In genomic region chr7:84049034-84049433, GRCh38 we compare ENCODE assay signal across 18 cellular contexts.
DNase-seq lines count a peak whose midpoint lies in the region; ATAC-seq, FAIRE-seq and TF ChIP-seq lines count a peak whose summit lies in the region.
"Had no signal": no experiment of that assay in that cellular context is flagged by ENCODE, and none has a peak within 500 bp of the region (broad histone marks: within the 10 kb centered on the region; RNA-seq: fewer than 3 reads in every experiment).

No MANE protein-coding gene starts in this region.

- CTCF ChIA-PET in HEK293 (lab: Yijun Ruan, JAX) = no interaction called here
- CTCF ChIA-PET in endothelial cell of umbilical vein (lab: Charles Lee) = interaction anchor here (1.0 kb wide), 1 partner anchor 10 kb away, joined by 3 read pairs; no protein-coding TSS in a partner anchor
- CTCF ChIA-PET in CD4-positive, alpha-beta T cell (lab: Charles Lee) = no interaction called here

- H3K4me1 ChIP-seq in HEK293 (ENCODE audit: control insufficient read depth, insufficient read depth, low read length) (no peaks in the 10 kb centered on the region; the same call in 1 of the 2 replicates), RWPE2 (ENCODE audit: insufficient read depth, poor library complexity, severe bottlenecking) (peaks cover 4% of the 10 kb centered on the region), endothelial cell of umbilical vein (ENCODE audit: control insufficient read depth, extremely low read depth, insufficient read depth, low read length) (no peaks in the 10 kb centered on the region)
- H3K4me1 ChIP-seq: BLaER1 treated with 17β-estradiol and CSF1 and Interleukin-3, amounts not matched to agents 10 nM and 100 nM had no signal

- no peak overlapping the region for H3K9ac ChIP-seq in endothelial cell of umbilical vein (replicated peaks; ENCODE audit: extremely low read depth, insufficient read depth, low read length)
- H3K9ac ChIP-seq: BLaER1 treated with 17β-estradiol and CSF1 and Interleukin-3, amounts not matched to agents 10 nM and 100 nM had no signal

- BruUV-seq in endothelial cell of umbilical vein (replicated peaks; lab: Mats Ljungman, UMichigan) = no TSS peak

- no peaks in the 10 kb centered on the region for H3K36me3 Mint-ChIP-seq in CD4-positive, alpha-beta T cell (ENCODE audit: low read depth)
- H3K36me3 Mint-ChIP-seq: CD4-positive, alpha-beta memory T cell had no signal

- TF ChIP-seq POLR2A in endothelial cell of umbilical vein (IDR thresholded peaks at IDR 0.05; ENCODE audit: low read depth, low read length) = no peak

- H3K27me3 ChIP-seq in RWPE2 (ENCODE audit: insufficient read depth, poor library complexity, severe bottlenecking) = no peaks in the 10 kb centered on the region
- H3K27me3 ChIP-seq in endothelial cell of umbilical vein (ENCODE audit: control insufficient read depth in 2 of 2, insufficient read depth in 2 of 2, low read length in 2 of 2) = no peaks in the 10 kb centered on the region
- no peaks in the 10 kb centered on the region for H3K27me3 ChIP-seq in CD4-positive, alpha-beta T cell (ENCODE audit: control insufficient read depth, insufficient read depth, low read length)
- H3K27me3 ChIP-seq: BLaER1 treated with 17β-estradiol and CSF1 and Interleukin-3, amounts not matched to agents 10 nM and 100 nM had no signal

- TF ChIP-seq CTCF in HEK293 (tag by site-specific recombination; IDR thresholded peaks at IDR 0.05) = no peak
- no peak for TF ChIP-seq CTCF in RWPE2 (IDR thresholded peaks at IDR 0.05; ENCODE audit: poor library complexity, severe bottlenecking)
- no peak for TF ChIP-seq CTCF in endothelial cell of umbilical vein (IDR thresholded peaks at IDR 0.05; ENCODE audit: extremely low read depth in 1 of 2, insufficient read depth in 1 of 2, low read depth in 1 of 2, low read length in 2 of 2)
- no peak for TF ChIP-seq CTCF in CD4-positive, alpha-beta T cell (IDR thresholded peaks at IDR 0.05)

- H2AFZ ChIP-seq in endothelial cell of umbilical vein (ENCODE audit: low read depth, low read length) = no peak overlapping the region

- H3K4me3 ChIP-seq in HEK293 (ENCODE audit: low read depth, low read length) (no peak overlapping the region), RWPE2 (ENCODE audit: severe bottlenecking) (no peak overlapping the region), endothelial cell of umbilical vein (replicated peaks in 1 of 3; ENCODE audit: insufficient read depth in 1 of 3, low read depth in 1 of 3, low read length in 3 of 3) (no peak overlapping the region)
- H3K4me3 ChIP-seq: BLaER1 treated with 17β-estradiol and CSF1 and Interleukin-3, amounts not matched to agents 10 nM and 100 nM had no signal

- H4K20me1 ChIP-seq in endothelial cell of umbilical vein (replicated peaks; ENCODE audit: control insufficient read depth, extremely low read depth, insufficient read depth, low read length) = no peaks in the 10 kb centered on the region
- H4K20me1 ChIP-seq: BLaER1 treated with 17β-estradiol and CSF1 and Interleukin-3, amounts not matched to agents 10 nM and 100 nM had no signal

- DNase-seq in COLO829 (ENCODE audit: low spot score) (peak; percentile 32), RWPE2 (ENCODE audit: low spot score) (no peak), endothelial cell of umbilical vein (ENCODE audit: low read depth, low spot score) (peak; percentile 36), kidney glomerular epithelial cell (lab: John Stamatoyannopoulos, UW) (no peak)
- DNase-seq in CD4-positive, alpha-beta T cell = no peak
- DNase-seq: 8988T; CD4-positive, alpha-beta memory T cell; COR-L47; DMS153; DMS79 treated with DMSO at 0.1 percent for 48 hours; GF-D8; HCEC 1CT had no signal

- H3K4me1 Mint-ChIP-seq in CD4-positive, alpha-beta T cell (ENCODE audit: low read depth) = no peaks in the 10 kb centered on the region
- H3K4me1 Mint-ChIP-seq: CD4-positive, alpha-beta memory T cell had no signal

- H3K9me3 ChIP-seq in HEK293 (ENCODE audit: control insufficient read depth, insufficient read depth, low read depth, low read length) (no peaks in the 10 kb centered on the region), RWPE2 (ENCODE audit: severe bottlenecking) (no peaks in the 10 kb centered on the region), endothelial cell of umbilical vein (replicated peaks; ENCODE audit: control insufficient read depth, insufficient read depth, low read length) (no peaks in the 10 kb centered on the region)
- no peaks in the 10 kb centered on the region for H3K9me3 ChIP-seq in CD4-positive, alpha-beta T cell (ENCODE audit: control insufficient read depth, low read length)
- H3K9me3 ChIP-seq: BLaER1 treated with 17β-estradiol and CSF1 and Interleukin-3, amounts not matched to agents 10 nM and 100 nM had no signal

- H3K27me3 Mint-ChIP-seq in CD4-positive, alpha-beta T cell = no peaks in the 10 kb centered on the region
- H3K27me3 Mint-ChIP-seq: CD4-positive, alpha-beta memory T cell had no signal

- H3K79me2 ChIP-seq in endothelial cell of umbilical vein (ENCODE audit: control insufficient read depth, insufficient read depth, low read length) = no peaks in the 10 kb centered on the region

- no peak overlapping the region for H3K4me3 Mint-ChIP-seq in CD4-positive, alpha-beta T cell
- H3K4me3 Mint-ChIP-seq: CD4-positive, alpha-beta memory T cell had no signal

- H3K4me2 ChIP-seq in endothelial cell of umbilical vein (ENCODE audit: insufficient read depth, low read length) = no peak overlapping the region
- H3K4me2 ChIP-seq: BLaER1 treated with 17β-estradiol and CSF1 and Interleukin-3, amounts not matched to agents 10 nM and 100 nM had no signal

- dilution Hi-C loops in endothelial cell of umbilical vein (cut with MboI; ENCODE audit: extremely low pct_ligation_motif_present, low sequenced_read_pairs) = no loop called here

- intact Hi-C loops in endothelial cell of umbilical vein (cut with micrococcal nuclease) = no loop called here
- intact Hi-C loops in CD4-positive, alpha-beta T cell (cut with DNase I, micrococcal nuclease) = no loop called here

- no peaks in the 10 kb centered on the region for H3K9me1 ChIP-seq in endothelial cell of umbilical vein (replicated peaks; ENCODE audit: control insufficient read depth, extremely low read depth, insufficient read depth, low read length)

- POLR2A ChIA-PET in HEK293 (lab: Yijun Ruan, JAX) (no interaction called here), endothelial cell of umbilical vein (lab: Charles Lee) (no interaction called here)
- POLR2A ChIA-PET in CD4-positive, alpha-beta T cell (lab: Charles Lee) = no interaction called here

- H3K36me3 ChIP-seq in HEK293 (ENCODE audit: control insufficient read depth in 2 of 2, insufficient read depth in 1 of 2, low read length in 2 of 2) (no peaks in the 10 kb centered on the region), RWPE2 (ENCODE audit: low read depth) (no peaks in the 10 kb centered on the region), endothelial cell of umbilical vein (ENCODE audit: control insufficient read depth in 2 of 2, extremely low read depth in 1 of 2, insufficient read depth in 2 of 2, low read length in 2 of 2) (no peaks in the 10 kb centered on the region)
- H3K36me3 ChIP-seq: BLaER1 treated with 17β-estradiol and CSF1 and Interleukin-3, amounts not matched to agents 10 nM and 100 nM had no signal

- no peak for ATAC-seq in RWPE2 (ENCODE audit: low read depth)
- no peak for ATAC-seq in activated CD4-positive, CD25-positive, alpha-beta regulatory T cell treated with anti-CD3 and anti-CD28 coated beads, Interleukin-2, amount 50 U/mL, for 24 hours
- ATAC-seq in CD4-positive, alpha-beta T cell (ENCODE audit: poor library complexity) = no peak

- H3K27ac ChIP-seq in HEK293 (ENCODE audit: extremely low read depth, low read depth, low read length) (no peak overlapping the region), RWPE2 (ENCODE audit: poor library complexity, severe bottlenecking) (peak overlapping the region; percentile 23), endothelial cell of umbilical vein (ENCODE audit: insufficient read depth, low read depth, low read length) (no peak overlapping the region)
- H3K27ac ChIP-seq in CD4-positive, alpha-beta T cell (ENCODE audit: low read depth, low read length) = no peak overlapping the region
- H3K27ac ChIP-seq: BLaER1 treated with 17β-estradiol and CSF1 and Interleukin-3, amounts not matched to agents 10 nM and 100 nM; HL-60 had no signal

- H3K27ac Mint-ChIP-seq in CD4-positive, alpha-beta T cell = no peak overlapping the region
- H3K27ac Mint-ChIP-seq: CD4-positive, alpha-beta memory T cell had no signal

- no peak for FAIRE-seq in endothelial cell of umbilical vein (lab: Jason Lieb, UNC)
- FAIRE-seq: D721Med, H1 had no signal

- H3K9me3 Mint-ChIP-seq in CD4-positive, alpha-beta T cell = no peaks in the 10 kb centered on the region

TF ChIP-seq in HEK293, 187 proteins besides CTCF, POLR2A, EP300 and RAD21 (continues in another document):
- no peak for TF ChIP-seq ZNF629 (tag by site-specific recombination; IDR thresholded peaks at IDR 0.05)

TF ChIP-seq in endothelial cell of umbilical vein, 7 proteins besides CTCF, POLR2A, EP300 and RAD21:
- TF ChIP-seq MAX (IDR thresholded peaks at IDR 0.05; ENCODE audit: insufficient read depth, insufficient read length) (no peak), MYC (IDR thresholded peaks at IDR 0.05; ENCODE audit: low read depth, low read length) (no peak), POLR2AphosphoS5 (IDR thresholded peaks at IDR 0.05; ENCODE audit: insufficient read depth, low read depth, low read length) (no peak), FOS (IDR thresholded peaks at IDR 0.05; ENCODE audit: borderline replicate concordance, insufficient read depth, low read length) (no peak), GATA2 (IDR thresholded peaks at IDR 0.05; ENCODE audit: insufficient read depth, insufficient read length, low read depth, low read length) (no peak)

Comparison
In these comparisons a context has a peak if more than half of its experiments do, and no peak if none do; other contexts are left out.
1. DNase-seq: peak in COLO829 (single experiment) and endothelial cell of umbilical vein (single experiment); none in RWPE2 (single experiment), CD4-positive, alpha-beta T cell (0 of 10) and kidney glomerular epithelial cell (single experiment).